In the genomic region with DNA sequence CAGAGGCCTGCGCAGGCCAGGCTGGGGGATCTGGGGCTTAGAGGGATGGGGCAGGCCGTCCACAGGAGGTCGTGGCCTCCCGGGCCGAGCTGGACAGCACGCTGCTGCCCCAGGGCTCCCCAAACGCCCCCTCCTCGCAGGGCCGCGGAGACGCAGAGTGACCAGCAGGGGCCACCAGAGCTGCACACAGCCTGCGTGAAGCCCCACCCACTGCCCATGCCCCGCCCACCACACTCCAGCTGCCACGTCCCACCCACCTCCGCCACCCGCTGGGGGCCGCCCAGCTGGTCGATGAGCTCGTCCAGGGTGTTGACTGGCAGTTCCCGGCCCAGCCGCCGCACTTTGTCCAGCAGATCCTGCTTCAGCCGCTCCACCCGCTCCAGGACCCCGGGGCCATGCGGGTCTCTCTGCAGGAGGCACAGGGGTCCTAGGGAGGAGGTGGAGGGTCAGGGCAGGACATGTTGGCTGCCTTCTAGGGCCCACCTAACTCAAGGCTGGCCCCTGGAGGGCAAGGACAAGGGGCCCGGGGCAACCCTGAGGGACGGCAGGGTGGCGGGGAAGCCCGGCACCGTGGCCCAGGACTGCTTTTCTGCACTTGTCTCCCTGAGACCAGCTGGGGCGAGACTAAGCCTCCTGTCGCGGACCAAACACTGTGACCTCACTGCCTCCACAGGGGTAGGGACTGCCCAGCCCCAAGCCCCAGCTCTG, we compare ENCODE assay signal across 1 cellular context.
A peak's percentile ranks its signal among the peaks of the same experiment; 100 is the strongest.
TF ChIP-seq lines count a peak whose summit lies in the region.

No MANE protein-coding gene starts in this region.

TF ChIP-seq in HepG2, 621 proteins besides CTCF, POLR2A, EP300 and RAD21 (continued from another document and continues in another):
- TF ChIP-seq, protein P1, sequence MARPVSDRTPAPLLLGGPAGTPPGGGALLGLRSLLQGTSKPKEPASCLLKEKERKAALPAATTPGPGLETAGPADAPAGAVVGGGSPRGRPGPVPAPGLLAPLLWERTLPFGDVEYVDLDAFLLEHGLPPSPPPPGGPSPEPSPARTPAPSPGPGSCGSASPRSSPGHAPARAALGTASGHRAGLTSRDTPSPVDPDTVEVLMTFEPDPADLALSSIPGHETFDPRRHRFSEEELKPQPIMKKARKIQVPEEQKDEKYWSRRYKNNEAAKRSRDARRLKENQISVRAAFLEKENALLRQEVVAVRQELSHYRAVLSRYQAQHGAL (CRISPR knock-in tag; IDR thresholded peaks at IDR 0.05; ENCODE audit: not compliant biosample characterization): no peak
- TF ChIP-seq ARHGAP35 (CRISPR knock-in tag; IDR thresholded peaks at IDR 0.05; ENCODE audit: borderline replicate concordance): peak; percentile 49; the same call in 1 of the 2 replicates
- no peak for TF ChIP-seq MAF1 (CRISPR knock-in tag; IDR thresholded peaks at IDR 0.05; ENCODE audit: borderline replicate concordance)
- TF ChIP-seq MZF1 (CRISPR knock-in tag; IDR thresholded peaks at IDR 0.05; ENCODE audit: borderline replicate concordance): no peak
- TF ChIP-seq ZNF780A (CRISPR knock-in tag; IDR thresholded peaks at IDR 0.05): no peak
- peak; percentile 28; the same call in 1 of the 2 replicates for TF ChIP-seq ZNF124 (CRISPR knock-in tag; IDR thresholded peaks at IDR 0.05)
- no peak for TF ChIP-seq JDP2 (CRISPR knock-in tag; IDR thresholded peaks at IDR 0.05; ENCODE audit: borderline replicate concordance)
- TF ChIP-seq SALL1 (CRISPR knock-in tag; IDR thresholded peaks at IDR 0.05): peak; percentile 69
- TF ChIP-seq RFXAP (CRISPR knock-in tag; IDR thresholded peaks at IDR 0.05; ENCODE audit: borderline replicate concordance): peak; percentile 59; the same call in 1 of the 2 replicates
- no peak for TF ChIP-seq NR1H2 (CRISPR knock-in tag; IDR thresholded peaks at IDR 0.05; ENCODE audit: borderline replicate concordance, low read depth)
- TF ChIP-seq ZFP37 (CRISPR knock-in tag; IDR thresholded peaks at IDR 0.05; ENCODE audit: borderline replicate concordance): peak; percentile 75
- TF ChIP-seq FLYWCH1 (CRISPR knock-in tag; IDR thresholded peaks at IDR 0.05): no peak
- TF ChIP-seq, protein P2, sequence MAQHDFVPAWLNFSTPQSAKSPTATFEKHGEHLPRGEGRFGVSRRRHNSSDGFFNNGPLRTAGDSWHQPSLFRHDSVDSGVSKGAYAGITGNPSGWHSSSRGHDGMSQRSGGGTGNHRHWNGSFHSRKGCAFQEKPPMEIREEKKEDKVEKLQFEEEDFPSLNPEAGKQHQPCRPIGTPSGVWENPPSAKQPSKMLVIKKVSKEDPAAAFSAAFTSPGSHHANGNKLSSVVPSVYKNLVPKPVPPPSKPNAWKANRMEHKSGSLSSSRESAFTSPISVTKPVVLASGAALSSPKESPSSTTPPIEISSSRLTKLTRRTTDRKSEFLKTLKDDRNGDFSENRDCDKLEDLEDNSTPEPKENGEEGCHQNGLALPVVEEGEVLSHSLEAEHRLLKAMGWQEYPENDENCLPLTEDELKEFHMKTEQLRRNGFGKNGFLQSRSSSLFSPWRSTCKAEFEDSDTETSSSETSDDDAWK (CRISPR knock-in tag; IDR thresholded peaks at IDR 0.05): no peak
- TF ChIP-seq ZNF776 (CRISPR knock-in tag; IDR thresholded peaks at IDR 0.05): no peak
- no peak for TF ChIP-seq RARG (CRISPR knock-in tag; IDR thresholded peaks at IDR 0.05; ENCODE audit: low read depth)
- no peak for TF ChIP-seq ARNTL (CRISPR knock-in tag; IDR thresholded peaks at IDR 0.05)
- TF ChIP-seq ZNF10 (CRISPR knock-in tag; IDR thresholded peaks at IDR 0.05; ENCODE audit: borderline replicate concordance, low read depth): no peak
- TF ChIP-seq TBP (CRISPR knock-in tag; IDR thresholded peaks at IDR 0.05): no peak
- TF ChIP-seq CBX2 (IDR thresholded peaks at IDR 0.05; ENCODE audit: low read depth, low read length): no peak
- no peak for TF ChIP-seq CBX2 (CRISPR knock-in tag; IDR thresholded peaks at IDR 0.05; ENCODE audit: low read depth)
- peak; percentile 63 for TF ChIP-seq SP2 (CRISPR knock-in tag; IDR thresholded peaks at IDR 0.05)
- TF ChIP-seq PHF8 (CRISPR knock-in tag; IDR thresholded peaks at IDR 0.05): peak; percentile 54; the same call in 1 of the 2 replicates
- TF ChIP-seq SCMH1 (CRISPR knock-in tag; IDR thresholded peaks at IDR 0.05; ENCODE audit: borderline replicate concordance): no peak
- TF ChIP-seq ZNF451 (CRISPR knock-in tag; IDR thresholded peaks at IDR 0.05): peak; percentile 33; the same call in 1 of the 2 replicates
- TF ChIP-seq HOXA9 (CRISPR knock-in tag; IDR thresholded peaks at IDR 0.05; ENCODE audit: borderline replicate concordance): no peak
- peak; percentile 93 for TF ChIP-seq ZNF619 (CRISPR knock-in tag; IDR thresholded peaks at IDR 0.05)
- TF ChIP-seq, protein P3, sequence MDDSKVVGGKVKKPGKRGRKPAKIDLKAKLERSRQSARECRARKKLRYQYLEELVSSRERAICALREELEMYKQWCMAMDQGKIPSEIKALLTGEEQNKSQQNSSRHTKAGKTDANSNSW (CRISPR knock-in tag; IDR thresholded peaks at IDR 0.05; ENCODE audit: borderline replicate concordance): 0 out of 2 replicates have a peak, but pooled peaks have one; percentile 3
- TF ChIP-seq ZNF160 (CRISPR knock-in tag; IDR thresholded peaks at IDR 0.05): 0 out of 2 replicates have a peak, but pooled peaks have one; percentile 17
- TF ChIP-seq MIER2 (CRISPR knock-in tag; IDR thresholded peaks at IDR 0.05): peak; percentile 36; the same call in 1 of the 2 replicates
- peak; percentile 71; the same call in 1 of the 2 replicates for TF ChIP-seq MED1 (CRISPR knock-in tag; IDR thresholded peaks at IDR 0.05)
- TF ChIP-seq, protein P4, sequence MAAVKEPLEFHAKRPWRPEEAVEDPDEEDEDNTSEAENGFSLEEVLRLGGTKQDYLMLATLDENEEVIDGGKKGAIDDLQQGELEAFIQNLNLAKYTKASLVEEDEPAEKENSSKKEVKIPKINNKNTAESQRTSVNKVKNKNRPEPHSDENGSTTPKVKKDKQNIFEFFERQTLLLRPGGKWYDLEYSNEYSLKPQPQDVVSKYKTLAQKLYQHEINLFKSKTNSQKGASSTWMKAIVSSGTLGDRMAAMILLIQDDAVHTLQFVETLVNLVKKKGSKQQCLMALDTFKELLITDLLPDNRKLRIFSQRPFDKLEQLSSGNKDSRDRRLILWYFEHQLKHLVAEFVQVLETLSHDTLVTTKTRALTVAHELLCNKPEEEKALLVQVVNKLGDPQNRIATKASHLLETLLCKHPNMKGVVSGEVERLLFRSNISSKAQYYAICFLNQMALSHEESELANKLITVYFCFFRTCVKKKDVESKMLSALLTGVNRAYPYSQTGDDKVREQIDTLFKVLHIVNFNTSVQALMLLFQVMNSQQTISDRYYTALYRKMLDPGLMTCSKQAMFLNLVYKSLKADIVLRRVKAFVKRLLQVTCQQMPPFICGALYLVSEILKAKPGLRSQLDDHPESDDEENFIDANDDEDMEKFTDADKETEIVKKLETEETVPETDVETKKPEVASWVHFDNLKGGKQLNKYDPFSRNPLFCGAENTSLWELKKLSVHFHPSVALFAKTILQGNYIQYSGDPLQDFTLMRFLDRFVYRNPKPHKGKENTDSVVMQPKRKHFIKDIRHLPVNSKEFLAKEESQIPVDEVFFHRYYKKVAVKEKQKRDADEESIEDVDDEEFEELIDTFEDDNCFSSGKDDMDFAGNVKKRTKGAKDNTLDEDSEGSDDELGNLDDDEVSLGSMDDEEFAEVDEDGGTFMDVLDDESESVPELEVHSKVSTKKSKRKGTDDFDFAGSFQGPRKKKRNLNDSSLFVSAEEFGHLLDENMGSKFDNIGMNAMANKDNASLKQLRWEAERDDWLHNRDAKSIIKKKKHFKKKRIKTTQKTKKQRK (IDR thresholded peaks at IDR 0.05; ENCODE audit: low read length): no peak
- TF ChIP-seq HDAC2 (CRISPR knock-in tag; IDR thresholded peaks at IDR 0.05): peak; percentile 57; the same call in 1 of the 2 replicates
- TF ChIP-seq ZNF878 (CRISPR knock-in tag; IDR thresholded peaks at IDR 0.05): no peak
- TF ChIP-seq RBM39 (IDR thresholded peaks at IDR 0.05; ENCODE audit: low read depth, low read length, poor library complexity, severe bottlenecking): no peak
- TF ChIP-seq HCFC1 (IDR thresholded peaks at IDR 0.05; ENCODE audit: low read depth, low read length): no peak
- TF ChIP-seq ZBTB3 (CRISPR knock-in tag; IDR thresholded peaks at IDR 0.05; ENCODE audit: borderline replicate concordance, low read depth): no peak
- no peak for TF ChIP-seq PCBP2 (optimal IDR thresholded peaks at IDR 0.05; ENCODE audit: low read depth, low read length, poor library complexity, severe bottlenecking)
- TF ChIP-seq ZNF737 (CRISPR knock-in tag; IDR thresholded peaks at IDR 0.05; ENCODE audit: borderline replicate concordance): no peak
- TF ChIP-seq, protein P5, sequence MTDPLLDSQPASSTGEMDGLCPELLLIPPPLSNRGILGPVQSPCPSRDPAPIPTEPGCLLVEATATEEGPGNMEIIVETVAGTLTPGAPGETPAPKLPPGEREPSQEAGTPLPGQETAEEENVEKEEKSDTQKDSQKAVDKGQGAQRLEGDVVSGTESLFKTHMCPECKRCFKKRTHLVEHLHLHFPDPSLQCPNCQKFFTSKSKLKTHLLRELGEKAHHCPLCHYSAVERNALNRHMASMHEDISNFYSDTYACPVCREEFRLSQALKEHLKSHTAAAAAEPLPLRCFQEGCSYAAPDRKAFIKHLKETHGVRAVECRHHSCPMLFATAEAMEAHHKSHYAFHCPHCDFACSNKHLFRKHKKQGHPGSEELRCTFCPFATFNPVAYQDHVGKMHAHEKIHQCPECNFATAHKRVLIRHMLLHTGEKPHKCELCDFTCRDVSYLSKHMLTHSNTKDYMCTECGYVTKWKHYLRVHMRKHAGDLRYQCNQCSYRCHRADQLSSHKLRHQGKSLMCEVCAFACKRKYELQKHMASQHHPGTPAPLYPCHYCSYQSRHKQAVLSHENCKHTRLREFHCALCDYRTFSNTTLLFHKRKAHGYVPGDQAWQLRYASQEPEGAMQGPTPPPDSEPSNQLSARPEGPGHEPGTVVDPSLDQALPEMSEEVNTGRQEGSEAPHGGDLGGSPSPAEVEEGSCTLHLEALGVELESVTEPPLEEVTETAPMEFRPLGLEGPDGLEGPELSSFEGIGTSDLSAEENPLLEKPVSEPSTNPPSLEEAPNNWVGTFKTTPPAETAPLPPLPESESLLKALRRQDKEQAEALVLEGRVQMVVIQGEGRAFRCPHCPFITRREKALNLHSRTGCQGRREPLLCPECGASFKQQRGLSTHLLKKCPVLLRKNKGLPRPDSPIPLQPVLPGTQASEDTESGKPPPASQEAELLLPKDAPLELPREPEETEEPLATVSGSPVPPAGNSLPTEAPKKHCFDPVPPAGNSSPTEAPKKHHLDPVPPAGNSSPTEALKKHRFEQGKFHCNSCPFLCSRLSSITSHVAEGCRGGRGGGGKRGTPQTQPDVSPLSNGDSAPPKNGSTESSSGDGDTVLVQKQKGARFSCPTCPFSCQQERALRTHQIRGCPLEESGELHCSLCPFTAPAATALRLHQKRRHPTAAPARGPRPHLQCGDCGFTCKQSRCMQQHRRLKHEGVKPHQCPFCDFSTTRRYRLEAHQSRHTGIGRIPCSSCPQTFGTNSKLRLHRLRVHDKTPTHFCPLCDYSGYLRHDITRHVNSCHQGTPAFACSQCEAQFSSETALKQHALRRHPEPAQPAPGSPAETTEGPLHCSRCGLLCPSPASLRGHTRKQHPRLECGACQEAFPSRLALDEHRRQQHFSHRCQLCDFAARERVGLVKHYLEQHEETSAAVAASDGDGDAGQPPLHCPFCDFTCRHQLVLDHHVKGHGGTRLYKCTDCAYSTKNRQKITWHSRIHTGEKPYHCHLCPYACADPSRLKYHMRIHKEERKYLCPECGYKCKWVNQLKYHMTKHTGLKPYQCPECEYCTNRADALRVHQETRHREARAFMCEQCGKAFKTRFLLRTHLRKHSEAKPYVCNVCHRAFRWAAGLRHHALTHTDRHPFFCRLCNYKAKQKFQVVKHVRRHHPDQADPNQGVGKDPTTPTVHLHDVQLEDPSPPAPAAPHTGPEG (CRISPR knock-in tag; IDR thresholded peaks at IDR 0.05): no peak
- no peak for TF ChIP-seq CEBPB (IDR thresholded peaks at IDR 0.05; ENCODE audit: borderline replicate concordance, low read depth, low read length)
- TF ChIP-seq, protein P6, sequence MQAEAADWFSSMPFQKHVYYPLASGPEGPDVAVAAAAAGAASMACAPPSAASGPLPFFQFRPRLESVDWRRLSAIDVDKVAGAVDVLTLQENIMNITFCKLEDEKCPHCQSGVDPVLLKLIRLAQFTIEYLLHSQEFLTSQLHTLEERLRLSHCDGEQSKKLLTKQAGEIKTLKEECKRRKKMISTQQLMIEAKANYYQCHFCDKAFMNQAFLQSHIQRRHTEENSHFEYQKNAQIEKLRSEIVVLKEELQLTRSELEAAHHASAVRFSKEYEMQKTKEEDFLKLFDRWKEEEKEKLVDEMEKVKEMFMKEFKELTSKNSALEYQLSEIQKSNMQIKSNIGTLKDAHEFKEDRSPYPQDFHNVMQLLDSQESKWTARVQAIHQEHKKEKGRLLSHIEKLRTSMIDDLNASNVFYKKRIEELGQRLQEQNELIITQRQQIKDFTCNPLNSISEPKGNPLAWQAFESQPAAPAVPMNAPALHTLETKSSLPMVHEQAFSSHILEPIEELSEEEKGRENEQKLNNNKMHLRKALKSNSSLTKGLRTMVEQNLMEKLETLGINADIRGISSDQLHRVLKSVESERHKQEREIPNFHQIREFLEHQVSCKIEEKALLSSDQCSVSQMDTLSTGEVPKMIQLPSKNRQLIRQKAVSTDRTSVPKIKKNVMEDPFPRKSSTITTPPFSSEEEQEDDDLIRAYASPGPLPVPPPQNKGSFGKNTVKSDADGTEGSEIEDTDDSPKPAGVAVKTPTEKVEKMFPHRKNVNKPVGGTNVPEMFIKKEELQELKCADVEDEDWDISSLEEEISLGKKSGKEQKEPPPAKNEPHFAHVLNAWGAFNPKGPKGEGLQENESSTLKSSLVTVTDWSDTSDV (CRISPR knock-in tag; IDR thresholded peaks at IDR 0.05): no peak
- TF ChIP-seq, protein P7, sequence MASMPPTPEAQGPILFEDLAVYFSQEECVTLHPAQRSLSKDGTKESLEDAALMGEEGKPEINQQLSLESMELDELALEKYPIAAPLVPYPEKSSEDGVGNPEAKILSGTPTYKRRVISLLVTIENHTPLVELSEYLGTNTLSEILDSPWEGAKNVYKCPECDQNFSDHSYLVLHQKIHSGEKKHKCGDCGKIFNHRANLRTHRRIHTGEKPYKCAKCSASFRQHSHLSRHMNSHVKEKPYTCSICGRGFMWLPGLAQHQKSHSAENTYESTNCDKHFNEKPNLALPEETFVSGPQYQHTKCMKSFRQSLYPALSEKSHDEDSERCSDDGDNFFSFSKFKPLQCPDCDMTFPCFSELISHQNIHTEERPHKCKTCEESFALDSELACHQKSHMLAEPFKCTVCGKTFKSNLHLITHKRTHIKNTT (CRISPR knock-in tag; IDR thresholded peaks at IDR 0.05): no peak
- peak; percentile 5; the same call in 1 of the 2 replicates for TF ChIP-seq ZMYM3 (CRISPR knock-in tag; IDR thresholded peaks at IDR 0.05)
- TF ChIP-seq, protein P8, sequence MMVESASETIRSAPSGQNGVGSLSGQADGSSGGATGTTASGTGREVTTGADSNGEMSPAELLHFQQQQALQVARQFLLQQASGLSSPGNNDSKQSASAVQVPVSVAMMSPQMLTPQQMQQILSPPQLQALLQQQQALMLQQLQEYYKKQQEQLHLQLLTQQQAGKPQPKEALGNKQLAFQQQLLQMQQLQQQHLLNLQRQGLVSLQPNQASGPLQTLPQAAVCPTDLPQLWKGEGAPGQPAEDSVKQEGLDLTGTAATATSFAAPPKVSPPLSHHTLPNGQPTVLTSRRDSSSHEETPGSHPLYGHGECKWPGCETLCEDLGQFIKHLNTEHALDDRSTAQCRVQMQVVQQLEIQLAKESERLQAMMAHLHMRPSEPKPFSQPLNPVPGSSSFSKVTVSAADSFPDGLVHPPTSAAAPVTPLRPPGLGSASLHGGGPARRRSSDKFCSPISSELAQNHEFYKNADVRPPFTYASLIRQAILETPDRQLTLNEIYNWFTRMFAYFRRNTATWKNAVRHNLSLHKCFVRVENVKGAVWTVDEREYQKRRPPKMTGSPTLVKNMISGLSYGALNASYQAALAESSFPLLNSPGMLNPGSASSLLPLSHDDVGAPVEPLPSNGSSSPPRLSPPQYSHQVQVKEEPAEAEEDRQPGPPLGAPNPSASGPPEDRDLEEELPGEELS (CRISPR knock-in tag; IDR thresholded peaks at IDR 0.05): peak; percentile 61
- TF ChIP-seq FOXA3 (CRISPR knock-in tag; IDR thresholded peaks at IDR 0.05): peak; percentile 79
- TF ChIP-seq ZNF678 (CRISPR knock-in tag; IDR thresholded peaks at IDR 0.05): no peak
